1 cellular context compared by ENCODE assay signal in genomic region chr12:46825526-46826414, GRCh38.
TF ChIP-seq lines count a peak whose summit lies in the region.

Gene SLC38A4 (minus strand): TSS chr12:46825997. CDS start chr12:46793071, 32,926 bp downstream.

TF ChIP-seq in GM23338, 12 proteins besides CTCF, POLR2A, EP300 and RAD21 (continued from another document):
- no peak for TF ChIP-seq ZNF462 (CRISPR knock-in tag; IDR thresholded peaks at IDR 0.05)
- TF ChIP-seq ETS1 (IDR thresholded peaks at IDR 0.05) = no peak
- TF ChIP-seq NANOG (IDR thresholded peaks at IDR 0.05; ENCODE audit: borderline replicate concordance) = no peak
- no peak for TF ChIP-seq POLR2AphosphoS5 (IDR thresholded peaks at IDR 0.05; ENCODE audit: low read depth)
- no peak for TF ChIP-seq STAT1 (IDR thresholded peaks at IDR 0.05; ENCODE audit: unreplicated experiment)
- no peak for TF ChIP-seq ZNF331 (CRISPR knock-in tag; IDR thresholded peaks at IDR 0.05; ENCODE audit: low read depth)
- TF ChIP-seq JUNB (IDR thresholded peaks at IDR 0.05; ENCODE audit: unreplicated experiment) = no peak
- no peak for TF ChIP-seq CREB1 (CRISPR knock-in tag; IDR thresholded peaks at IDR 0.05; ENCODE audit: low read depth)
- TF ChIP-seq EZH2phosphoT487 (IDR thresholded peaks at IDR 0.05; ENCODE audit: unreplicated experiment) = no peak
- TF ChIP-seq, protein P1, sequence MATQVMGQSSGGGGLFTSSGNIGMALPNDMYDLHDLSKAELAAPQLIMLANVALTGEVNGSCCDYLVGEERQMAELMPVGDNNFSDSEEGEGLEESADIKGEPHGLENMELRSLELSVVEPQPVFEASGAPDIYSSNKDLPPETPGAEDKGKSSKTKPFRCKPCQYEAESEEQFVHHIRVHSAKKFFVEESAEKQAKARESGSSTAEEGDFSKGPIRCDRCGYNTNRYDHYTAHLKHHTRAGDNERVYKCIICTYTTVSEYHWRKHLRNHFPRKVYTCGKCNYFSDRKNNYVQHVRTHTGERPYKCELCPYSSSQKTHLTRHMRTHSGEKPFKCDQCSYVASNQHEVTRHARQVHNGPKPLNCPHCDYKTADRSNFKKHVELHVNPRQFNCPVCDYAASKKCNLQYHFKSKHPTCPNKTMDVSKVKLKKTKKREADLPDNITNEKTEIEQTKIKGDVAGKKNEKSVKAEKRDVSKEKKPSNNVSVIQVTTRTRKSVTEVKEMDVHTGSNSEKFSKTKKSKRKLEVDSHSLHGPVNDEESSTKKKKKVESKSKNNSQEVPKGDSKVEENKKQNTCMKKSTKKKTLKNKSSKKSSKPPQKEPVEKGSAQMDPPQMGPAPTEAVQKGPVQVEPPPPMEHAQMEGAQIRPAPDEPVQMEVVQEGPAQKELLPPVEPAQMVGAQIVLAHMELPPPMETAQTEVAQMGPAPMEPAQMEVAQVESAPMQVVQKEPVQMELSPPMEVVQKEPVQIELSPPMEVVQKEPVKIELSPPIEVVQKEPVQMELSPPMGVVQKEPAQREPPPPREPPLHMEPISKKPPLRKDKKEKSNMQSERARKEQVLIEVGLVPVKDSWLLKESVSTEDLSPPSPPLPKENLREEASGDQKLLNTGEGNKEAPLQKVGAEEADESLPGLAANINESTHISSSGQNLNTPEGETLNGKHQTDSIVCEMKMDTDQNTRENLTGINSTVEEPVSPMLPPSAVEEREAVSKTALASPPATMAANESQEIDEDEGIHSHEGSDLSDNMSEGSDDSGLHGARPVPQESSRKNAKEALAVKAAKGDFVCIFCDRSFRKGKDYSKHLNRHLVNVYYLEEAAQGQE (IDR thresholded peaks at IDR 0.05; ENCODE audit: unreplicated experiment) = no peak
TF ChIP-seq in GM23338: peak in this region for 0.
